ENCODE assay signal across 17 cellular contexts in genomic region chr22:37226514-37226913, GRCh38. TPM values are rescaled to one million over a fixed set of nuclear protein-coding genes. Genes with fewer than 3 reads are reported as not detected.
DNase-seq lines count a peak whose midpoint lies in the region; ATAC-seq and TF ChIP-seq lines count a peak whose summit lies in the region.
"Had no signal": no experiment of that assay in that cellular context is flagged by ENCODE, and none has a peak within 500 bp of the region (broad histone marks: within the 10 kb centered on the region; RNA-seq: fewer than 3 reads in every experiment).

No MANE protein-coding gene starts in this region.

- H3K27ac Mint-ChIP-seq in stimulated activated naive CD8-positive, alpha-beta T cell treated with anti-CD3 and anti-CD28 coated beads, Interleukin-15, Interleukin-2, amounts not matched to agents 100 ng/mL and 50 ng/mL, for 24 hours: peak overlapping the region; percentile 89
- peak overlapping the region; percentile 21 for H3K27ac Mint-ChIP-seq in T-helper 17 cell
- H3K27ac Mint-ChIP-seq in dendritic cell treated with granulocyte-macrophage colony-stimulating factor and Interleukin-4, amounts not matched to agents 40 ng/mL and 50 ng/mL, for 4 days: peak overlapping the region; percentile 50
- no peak overlapping the region for H3K27ac Mint-ChIP-seq in neural progenitor cell

- no peak overlapping the region for H3K27ac ChIP-seq in neural progenitor cell
- H3K27ac ChIP-seq: coronary artery, heart right ventricle, left ventricle myocardium inferior, right atrium auricular region, tibial artery had no signal

- H3K36me3 ChIP-seq in neural progenitor cell: no peaks in the 10 kb centered on the region
- H3K36me3 ChIP-seq: left ventricle myocardium inferior, right atrium auricular region, tibial artery had no signal

- no peak for ATAC-seq in stimulated activated naive CD8-positive, alpha-beta T cell treated with anti-CD3 and anti-CD28 coated beads, Interleukin-15, Interleukin-2, amounts not matched to agents 100 U/mL and 50 U/mL, for 24 hours
- no peak for ATAC-seq in T-helper 17 cell
- ATAC-seq: heart right ventricle, mucosa of descending colon had no signal

- H3K9me3 ChIP-seq in T-helper 17 cell (ENCODE audit: control insufficient read depth, low read length, poor library complexity, severe bottlenecking): no peaks in the 10 kb centered on the region
- H3K9me3 ChIP-seq in neural progenitor cell (ENCODE audit: low read depth): no peaks in the 10 kb centered on the region
- H3K9me3 ChIP-seq: left ventricle myocardium inferior, mucosa of descending colon, right atrium auricular region, tibial artery had no signal

- intact Hi-C loops in dendritic cell treated with granulocyte-macrophage colony-stimulating factor and Interleukin-4, amounts not matched to agents 40 ng/mL and 50 ng/mL, for 4 days (cut with micrococcal nuclease): no loop called here
- intact Hi-C loops in posterior vena cava (cut with DNase I): no loop called here

- no peak for DNase-seq in stimulated activated naive CD8-positive, alpha-beta T cell treated with anti-CD3 and anti-CD28 coated beads, Interleukin-15, Interleukin-2, amounts not matched to agents 100 U/mL and 50 U/mL, for 24 hours
- DNase-seq in T-helper 17 cell (no peak), posterior vena cava (ENCODE audit: low spot score) (no peak), NCI-H345 (lab: John Stamatoyannopoulos, UW) (no peak), neural progenitor cell (ENCODE audit: low spot score) (no peak)
- DNase-seq: EL, heart right ventricle, left ventricle myocardium inferior, mucosa of descending colon, NCI-H1092 treated with DMSO at 0.1 percent for 48 hours, NCI-H2081 treated with DMSO at 0.1 percent for 48 hours, tibial artery had no signal

- no peaks in the 10 kb centered on the region for H3F3A ChIP-seq in neural progenitor cell (ENCODE audit: low read depth)

- H4K20me1 ChIP-seq in neural progenitor cell (ENCODE audit: low read depth): no peaks in the 10 kb centered on the region

- H3K27me3 ChIP-seq in neural progenitor cell: no peaks in the 10 kb centered on the region
- H3K27me3 ChIP-seq: right atrium auricular region had no signal

- no peak overlapping the region for H3K4me3 ChIP-seq in neural progenitor cell
- H3K4me3 ChIP-seq: coronary artery, heart right ventricle, left ventricle myocardium inferior, mucosa of descending colon, right atrium auricular region, tibial artery had no signal

- H3K36me3 Mint-ChIP-seq in stimulated activated naive CD8-positive, alpha-beta T cell treated with anti-CD3 and anti-CD28 coated beads, Interleukin-15, Interleukin-2, amounts not matched to agents 100 ng/mL and 50 ng/mL, for 24 hours (ENCODE audit: low read depth): peaks cover 84% of the 10 kb centered on the region
- H3K36me3 Mint-ChIP-seq in T-helper 17 cell (ENCODE audit: low read depth) (peaks cover 16% of the 10 kb centered on the region), neural progenitor cell (no peaks in the 10 kb centered on the region)
- peaks cover 74% of the 10 kb centered on the region for H3K36me3 Mint-ChIP-seq in dendritic cell treated with granulocyte-macrophage colony-stimulating factor and Interleukin-4, amounts not matched to agents 40 ng/mL and 50 ng/mL, for 4 days (ENCODE audit: low read depth)

- H3K4me3 Mint-ChIP-seq in stimulated activated naive CD8-positive, alpha-beta T cell treated with anti-CD3 and anti-CD28 coated beads, Interleukin-15, Interleukin-2, amounts not matched to agents 100 ng/mL and 50 ng/mL, for 24 hours: no peak overlapping the region
- H3K4me3 Mint-ChIP-seq in T-helper 17 cell: peak overlapping the region; percentile 41
- H3K4me3 Mint-ChIP-seq in dendritic cell treated with granulocyte-macrophage colony-stimulating factor and Interleukin-4, amounts not matched to agents 40 ng/mL and 50 ng/mL, for 4 days: no peak overlapping the region
- H3K4me3 Mint-ChIP-seq in neural progenitor cell: no peak overlapping the region

- H3K4me2 ChIP-seq in neural progenitor cell: no peak overlapping the region

- no peak for TF ChIP-seq CTCF in neural progenitor cell (IDR thresholded peaks at IDR 0.05)

- no peaks in the 10 kb centered on the region for H3K4me1 ChIP-seq in neural progenitor cell
- H3K4me1 ChIP-seq: left ventricle myocardium inferior had no signal

- H3K79me2 ChIP-seq in neural progenitor cell (ENCODE audit: low read depth): no peaks in the 10 kb centered on the region

- no peaks in the 10 kb centered on the region for H3K27me3 Mint-ChIP-seq in stimulated activated naive CD8-positive, alpha-beta T cell treated with anti-CD3 and anti-CD28 coated beads, Interleukin-15, Interleukin-2, amounts not matched to agents 100 ng/mL and 50 ng/mL, for 24 hours
- no peaks in the 10 kb centered on the region for H3K27me3 Mint-ChIP-seq in T-helper 17 cell
- H3K27me3 Mint-ChIP-seq in dendritic cell treated with granulocyte-macrophage colony-stimulating factor and Interleukin-4, amounts not matched to agents 40 ng/mL and 50 ng/mL, for 4 days: no peaks in the 10 kb centered on the region
- H3K27me3 Mint-ChIP-seq in neural progenitor cell (ENCODE audit: insufficient read depth, low read depth): peaks cover 22% of the 10 kb centered on the region

- H2AFZ ChIP-seq in neural progenitor cell (replicated peaks): no peak overlapping the region

- H3K9me3 Mint-ChIP-seq in stimulated activated naive CD8-positive, alpha-beta T cell treated with anti-CD3 and anti-CD28 coated beads, Interleukin-15, Interleukin-2, amounts not matched to agents 100 ng/mL and 50 ng/mL, for 24 hours: peaks cover 1% of the 10 kb centered on the region
- H3K9me3 Mint-ChIP-seq in dendritic cell treated with granulocyte-macrophage colony-stimulating factor and Interleukin-4, amounts not matched to agents 40 ng/mL and 50 ng/mL, for 4 days: peaks cover 4% of the 10 kb centered on the region
- H3K9me3 Mint-ChIP-seq in neural progenitor cell: no peaks in the 10 kb centered on the region

- no peak overlapping the region for H3K9ac ChIP-seq in neural progenitor cell

- H3K4me1 Mint-ChIP-seq in stimulated activated naive CD8-positive, alpha-beta T cell treated with anti-CD3 and anti-CD28 coated beads, Interleukin-15, Interleukin-2, amounts not matched to agents 100 ng/mL and 50 ng/mL, for 24 hours (ENCODE audit: low read depth): peaks cover 92% of the 10 kb centered on the region
- H3K4me1 Mint-ChIP-seq in T-helper 17 cell: peaks cover 70% of the 10 kb centered on the region
- peaks cover 91% of the 10 kb centered on the region for H3K4me1 Mint-ChIP-seq in dendritic cell treated with granulocyte-macrophage colony-stimulating factor and Interleukin-4, amounts not matched to agents 40 ng/mL and 50 ng/mL, for 4 days (ENCODE audit: low read depth)
- H3K4me1 Mint-ChIP-seq in neural progenitor cell: no peaks in the 10 kb centered on the region

RNA-seq across cellular contexts. Expression of gene SSTR3, which starts 14.2 kb away (rescaled TPM):
- total RNA-seq in T-helper 17 cell (1 to 10 TPM in 1 of 2 donors, under 1 TPM in 1; 0.37 to 2.1 TPM), posterior vena cava (not detected), neural progenitor cell (ENCODE audit: low replicate concordance) (0.19 and 0.53 TPM in 2 replicates)
- total RNA-seq: heart right ventricle, left ventricle myocardium inferior, NCI-H460, right atrium auricular region had no signal

RNA-seq across cellular contexts. Expression of gene RAC2, which starts 17.6 kb away (rescaled TPM):
- 100 to 1,000 TPM; 297 to 478 TPM for total RNA-seq in T-helper 17 cell
- 10 to 100 TPM; 12.9 to 17.5 TPM for total RNA-seq in posterior vena cava
- 1.7 and 2.1 TPM in 2 replicates for total RNA-seq in neural progenitor cell (ENCODE audit: low replicate concordance)

RNA-seq across cellular contexts. Expression of gene C1QTNF6, which starts 38.5 kb away (rescaled TPM):
- total RNA-seq in T-helper 17 cell: 10 to 100 TPM; 11.2 to 11.8 TPM
- 1 to 10 TPM; 1.8 to 6.3 TPM for total RNA-seq in posterior vena cava
- total RNA-seq in neural progenitor cell (ENCODE audit: low replicate concordance): 7.2 and 12.2 TPM in 2 replicates

RNA-seq across cellular contexts. Expression of gene CYTH4, which starts 55.8 kb away (rescaled TPM):
- total RNA-seq in T-helper 17 cell (10 to 100 TPM; 89.5 to 98.7 TPM), posterior vena cava (10 to 100 TPM; 20.7 to 31.7 TPM), neural progenitor cell (ENCODE audit: low replicate concordance) (not detected in 2 replicates)
- total RNA-seq: NCI-H460 had no signal

Comparison
In these comparisons a context has a peak if more than half of its experiments do, and no peak if none do; other contexts are left out.
1. RNA of gene RAC2, which starts 17.6 kb away (total RNA-seq): 297 to 478 TPM in T-helper 17 cell; 12.9 to 17.5 TPM in posterior vena cava and 1.7 to 2.1 TPM in neural progenitor cell; every median in the first group is over 10 times any median in the second.